Comparison of ENCODE assay signal across 13 cellular contexts in genomic region chr3:33001889-33002288, GRCh38. TPM values are rescaled to one million over a fixed set of nuclear protein-coding genes. Genes with fewer than 3 reads are reported as not detected.
DNase-seq lines count a peak whose midpoint lies in the region; ATAC-seq, FAIRE-seq and TF ChIP-seq lines count a peak whose summit lies in the region.
"Had no signal": no experiment of that assay in that cellular context is flagged by ENCODE, and none has a peak within 500 bp of the region (broad histone marks: within the 10 kb centered on the region; RNA-seq: fewer than 3 reads in every experiment).

No MANE protein-coding gene starts in this region.

- TF ChIP-seq POLR2A in HepG2 (IDR thresholded peaks at IDR 0.05; ENCODE audit: insufficient read depth in 1 of 2, low read depth in 2 of 2, low read length in 2 of 2) = no peak

- 0 out of 5 replicates have a peak, but pooled peaks cover 0 to 3% of the 10 kb centered on the region in 2 experiments for H3K36me3 ChIP-seq in HepG2 (replicated peaks in 1 of 2; ENCODE audit: control insufficient read depth in 1 of 2, insufficient read depth in 2 of 2, low read length in 2 of 2)

- WGBS in HepG2 (ENCODE audit: low lambda C conversion rate) = 94% methylated on average over 2 of the region's 2 CpGs

- no peaks in the 10 kb centered on the region for H3K79me2 ChIP-seq in HepG2 (ENCODE audit: insufficient read depth, low read length)

- POLR2A ChIA-PET in HepG2 (lab: Yijun Ruan, JAX) = no interaction called here

- no peaks in the 10 kb centered on the region for H3K9me3 Mint-ChIP-seq in activated naive CD4-positive, alpha-beta T cell treated with anti-CD3 and anti-CD28 coated beads for 36 hours
- H3K9me3 Mint-ChIP-seq: CD8-positive, alpha-beta T cell; type B pancreatic cell had no signal

- DNase-seq in GF-D8 (lab: John Stamatoyannopoulos, UW) (peak; percentile 3), ureter (ENCODE audit: low spot score) (no peak), hypothalamus (lab: John Stamatoyannopoulos, UW) (no peak), HepG2 (ENCODE audit: low spot score) (no peak)
- no peak for DNase-seq in activated naive CD4-positive, alpha-beta T cell treated with anti-CD3 and anti-CD28 coated beads for 36 hours
- DNase-seq: activated CD4-positive, alpha-beta T cell treated with anti-CD3 and anti-CD28 coated beads, Interleukin-2, amount 50 U/mL, for 4 hours; CD8-positive, alpha-beta T cell; NCI-H1048; NCI-H82 had no signal

- H3K4me3 ChIP-seq in HepG2 (replicated peaks in 1 of 3; ENCODE audit: insufficient read depth in 1 of 3, low read depth in 2 of 3, low read length in 3 of 3) = no peak overlapping the region

- H3K27me3 Mint-ChIP-seq in activated naive CD4-positive, alpha-beta T cell treated with anti-CD3 and anti-CD28 coated beads for 36 hours (ENCODE audit: low read depth) = no peaks in the 10 kb centered on the region
- H3K27me3 Mint-ChIP-seq: type B pancreatic cell had no signal

- no peaks in the 10 kb centered on the region for H3K27me3 ChIP-seq in HepG2 (ENCODE audit: control insufficient read depth in 1 of 2, insufficient read depth in 2 of 2, low read length in 2 of 2)

- in situ Hi-C loops in HepG2 (cut with HindIII; ENCODE audit: extremely low pct_ligation_motif_present, low pct_unique_long_range_greater_than_20kb) = no loop called here

- no peaks in the 10 kb centered on the region; the same call in 1 of the 2 replicates for H4K20me1 ChIP-seq in HepG2 (ENCODE audit: insufficient read depth, low read length)

- no peak for TF ChIP-seq CTCF in HepG2 (CRISPR knock-in tag; IDR thresholded peaks at IDR 0.05)

- H3K4me1 Mint-ChIP-seq in activated naive CD4-positive, alpha-beta T cell treated with anti-CD3 and anti-CD28 coated beads for 36 hours (ENCODE audit: low read depth) = peaks cover 41% of the 10 kb centered on the region

- peaks cover 37% of the 10 kb centered on the region for H3K36me3 Mint-ChIP-seq in activated naive CD4-positive, alpha-beta T cell treated with anti-CD3 and anti-CD28 coated beads for 36 hours (ENCODE audit: low read depth)

- H3K9me3 ChIP-seq in HepG2 (ENCODE audit: low read length) = no peaks in the 10 kb centered on the region

- no peak overlapping the region for H3K27ac Mint-ChIP-seq in activated naive CD4-positive, alpha-beta T cell treated with anti-CD3 and anti-CD28 coated beads for 36 hours
- H3K27ac Mint-ChIP-seq: CD8-positive, alpha-beta T cell; type B pancreatic cell had no signal

- no peak for TF ChIP-seq EP300 in HepG2 (IDR thresholded peaks at IDR 0.05; ENCODE audit: low read depth in 2 of 2, low read length in 2 of 2)
- TF ChIP-seq EP300 in HepG2 (CRISPR knock-in tag; IDR thresholded peaks at IDR 0.05; ENCODE audit: borderline replicate concordance) = no peak

- no peak overlapping the region for H3K4me2 ChIP-seq in HepG2 (ENCODE audit: low read depth, low read length)

- intact Hi-C loops in HepG2 (cut with micrococcal nuclease; ENCODE audit: unreplicated experiment) = loop anchor here (10.0 kb wide), 1 partner anchor 57 kb away; no protein-coding TSS in a partner anchor
- intact Hi-C loops in activated naive CD4-positive, alpha-beta T cell treated with anti-CD3 and anti-CD28 coated beads for 36 hours (cut with micrococcal nuclease) = no loop called here

- CTCF ChIA-PET in HepG2 (lab: Yijun Ruan, JAX; ENCODE audit: low intra/inter-chr PET ratio, low total read pairs) = no interaction called here
- CTCF ChIA-PET in activated naive CD4-positive, alpha-beta T cell treated with anti-CD3 and anti-CD28 coated beads for 36 hours (lab: Charles Lee) = no interaction called here

- no peak overlapping the region for H2AFZ ChIP-seq in HepG2 (ENCODE audit: low read length)

- no peak overlapping the region for H3K4me3 Mint-ChIP-seq in activated naive CD4-positive, alpha-beta T cell treated with anti-CD3 and anti-CD28 coated beads for 36 hours
- H3K4me3 Mint-ChIP-seq: CD8-positive, alpha-beta T cell; type B pancreatic cell had no signal

- no TSS peak for BruUV-seq in HepG2 (replicated peaks; lab: Mats Ljungman, UMichigan)

- no peak overlapping the region for H3K27ac ChIP-seq in HepG2 (ENCODE audit: extremely low read length, insufficient read depth, low read length)

- peaks cover 22% of the 10 kb centered on the region for H3K4me1 ChIP-seq in HepG2 (ENCODE audit: insufficient read depth, low read length)

- no peak overlapping the region for H3K9ac ChIP-seq in HepG2 (ENCODE audit: insufficient read depth, low read depth, low read length)

- peak; percentile 47 for ATAC-seq in GM19043 (IDR thresholded peaks at IDR 0.05; ENCODE audit: low read depth, unreplicated experiment)
- ATAC-seq in HG03342 (IDR thresholded peaks at IDR 0.05; ENCODE audit: unreplicated experiment) = peak; percentile 67
- ATAC-seq in HepG2 = no peak
- ATAC-seq: CD8-positive, alpha-beta T cell had no signal

- no peak for TF ChIP-seq RAD21 in HepG2 (CRISPR knock-in tag; IDR thresholded peaks at IDR 0.05)

- FAIRE-seq in endometrium (lab: Jason Lieb, UNC) = peak; percentile 29
- FAIRE-seq in HepG2 (lab: Jason Lieb, UNC) = no peak

TF ChIP-seq in HepG2, 621 proteins besides CTCF, POLR2A, EP300 and RAD21 (continues in another document):
- no peak for TF ChIP-seq ZNF572 (CRISPR knock-in tag; IDR thresholded peaks at IDR 0.05)
- no peak for TF ChIP-seq NFKBIZ (CRISPR knock-in tag; IDR thresholded peaks at IDR 0.05)
- TF ChIP-seq SOX6 (IDR thresholded peaks at IDR 0.05) = no peak
- TF ChIP-seq SOX6 (CRISPR knock-in tag; IDR thresholded peaks at IDR 0.05) = no peak
- no peak for TF ChIP-seq DRAP1 (CRISPR knock-in tag; IDR thresholded peaks at IDR 0.05)
- no peak for TF ChIP-seq BCL6 (CRISPR knock-in tag; IDR thresholded peaks at IDR 0.05)
- TF ChIP-seq MXD1 (CRISPR knock-in tag; IDR thresholded peaks at IDR 0.05) = no peak
- no peak for TF ChIP-seq ZNF224 (CRISPR knock-in tag; IDR thresholded peaks at IDR 0.05)
- TF ChIP-seq ZSCAN30 (CRISPR knock-in tag; IDR thresholded peaks at IDR 0.05) = no peak
- TF ChIP-seq, protein P1, sequence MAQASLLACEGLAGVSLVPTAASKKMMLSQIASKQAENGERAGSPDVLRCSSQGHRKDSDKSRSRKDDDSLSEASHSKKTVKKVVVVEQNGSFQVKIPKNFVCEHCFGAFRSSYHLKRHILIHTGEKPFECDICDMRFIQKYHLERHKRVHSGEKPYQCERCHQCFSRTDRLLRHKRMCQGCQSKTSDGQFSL (CRISPR knock-in tag; IDR thresholded peaks at IDR 0.05) = no peak
- TF ChIP-seq TBX2 (CRISPR knock-in tag; IDR thresholded peaks at IDR 0.05; ENCODE audit: borderline replicate concordance) = no peak
- TF ChIP-seq USF2 (IDR thresholded peaks at IDR 0.05; ENCODE audit: low read depth, low read length) = no peak
- no peak for TF ChIP-seq USF2 (CRISPR knock-in tag; IDR thresholded peaks at IDR 0.05; ENCODE audit: borderline replicate concordance)
- no peak for TF ChIP-seq SMC3 (IDR thresholded peaks at IDR 0.05; ENCODE audit: low read length)

RNA-seq across cellular contexts. Expression of gene CCR4, which starts 50.4 kb away (rescaled TPM):
- total RNA-seq in ureter = 0.23 TPM
- total RNA-seq in HepG2 (2016; rRNA removed; fragmentation: Illumina TruSeq; extraction: Trizol) = 0.04 and 0.06 TPM in 2 replicates
- not detected in 2 replicates for total RNA-seq in HepG2 (2016; cell fraction: cytosol; rRNA removed; fragmentation: Illumina TruSeq; extraction: Trizol; ENCODE audit: low read depth)
- 0.06 and 0.11 TPM in 2 replicates for total RNA-seq in HepG2 (2016; cell fraction: insoluble cytoplasmic fraction; rRNA removed; fragmentation: Illumina TruSeq; extraction: Trizol)
- total RNA-seq in HepG2 (2016; cell fraction: membrane; rRNA removed; fragmentation: Illumina TruSeq; extraction: Trizol) = not detected in 2 replicates
- 0.16 TPM in 1 of 2 replicates, not detected in the other for total RNA-seq in HepG2 (2016; cell fraction: nucleus; rRNA removed; fragmentation: Illumina TruSeq; extraction: Trizol)
- 0.05 TPM in 2 replicates for polyA plus RNA-seq in HepG2 (2011; rRNA removed)
- polyA plus RNA-seq in HepG2 (2011; cell fraction: cytosol; rRNA removed) = 0.01 TPM in 1 of 2 replicates, not detected in the other
- polyA plus RNA-seq in HepG2 (2011; cell fraction: nucleus; rRNA removed) = 0.05 and 0.06 TPM in 2 replicates
- not detected in 2 replicates for polyA plus RNA-seq in HepG2 (2012)
- not detected in 2 replicates for polyA plus RNA-seq in HepG2 (2016; cell fraction: cytosol; fragmentation: Illumina TruSeq; extraction: Trizol; ENCODE audit: low read depth)
- not detected in 2 replicates for polyA plus RNA-seq in HepG2 (2016; cell fraction: insoluble cytoplasmic fraction; fragmentation: Illumina TruSeq; extraction: Trizol; ENCODE audit: low read depth)
- polyA plus RNA-seq in HepG2 (2016; cell fraction: membrane; fragmentation: Illumina TruSeq; extraction: Trizol; ENCODE audit: low read depth) = not detected in 2 replicates
- 0.24 and 0.29 TPM in 2 replicates for polyA plus RNA-seq in HepG2 (2016; cell fraction: nucleus; fragmentation: Illumina TruSeq; extraction: Trizol; ENCODE audit: insufficient read depth, low read depth)
- polyA minus RNA-seq in HepG2 (2011; rRNA and poly(A)+ RNA removed; ENCODE audit: low replicate concordance) = 0.05 and 0.16 TPM in 2 replicates
- not detected in 2 replicates for polyA minus RNA-seq in HepG2 (2011; cell fraction: cytosol; rRNA and poly(A)+ RNA removed)
- 0.37 TPM in 1 of 2 replicates, not detected in the other for polyA minus RNA-seq in HepG2 (2011; cell fraction: nucleus; rRNA and poly(A)+ RNA removed)
- 10 to 100 TPM; 27.9 to 28.8 TPM for total RNA-seq in activated naive CD4-positive, alpha-beta T cell treated with anti-CD3 and anti-CD28 coated beads for 36 hours

Comparison
In these comparisons a context has a peak if more than half of its experiments do, and no peak if none do; other contexts are left out.
1. RNA of gene CCR4, which starts 50.4 kb away (total RNA-seq): 27.9 to 28.8 TPM in activated naive CD4-positive, alpha-beta T cell treated with anti-CD3 and anti-CD28 coated beads for 36 hours; 0.23 TPM in ureter (single experiment) and 0.04 to 0.16 TPM in HepG2; every median in the first group is over 10 times any median in the second.